2 cellular contexts compared by ENCODE assay signal in the genomic region with DNA sequence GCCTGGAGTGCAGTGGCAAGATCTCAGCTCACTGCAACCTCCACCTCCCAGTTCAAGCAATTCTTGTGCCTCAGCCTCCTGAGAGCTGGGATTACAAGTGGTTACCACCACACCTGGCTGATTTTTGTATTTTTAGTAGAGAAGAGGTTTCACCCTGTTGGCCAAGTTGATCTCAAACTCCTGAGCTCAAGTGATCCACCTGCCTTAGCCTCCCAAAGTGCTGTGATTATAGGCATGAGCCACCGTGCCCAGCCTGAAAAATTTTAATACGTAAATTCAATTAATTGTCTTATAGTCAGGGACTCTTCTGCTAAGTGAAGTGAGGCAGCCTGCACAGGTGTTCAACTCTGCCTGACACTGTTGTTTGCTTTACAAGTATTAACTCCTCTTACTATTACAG. TPM values are rescaled to one million over a fixed set of nuclear protein-coding genes. Genes with fewer than 3 reads are reported as not detected.
"Had no signal": no experiment of that assay in that cellular context is flagged by ENCODE, and none has a peak within 500 bp of the region (broad histone marks: within the 10 kb centered on the region; RNA-seq: fewer than 3 reads in every experiment).

No MANE protein-coding gene starts in this region.

RNA-seq across cellular contexts. Expression of a gene that starts 35.9 kb away (rescaled TPM):
- total RNA-seq: activated CD4-positive, alpha-beta T cell treated with anti-CD3 and anti-CD28 coated beads, Interleukin-2, amount 10 ng/mL, durations not matched to agents 24 days and 14 days; activated CD8-positive, alpha-beta T cell treated with anti-CD3 and anti-CD28 coated beads for 36 hours had no signal
